ENCODE assay signal across 8 cellular contexts in the genomic region with DNA sequence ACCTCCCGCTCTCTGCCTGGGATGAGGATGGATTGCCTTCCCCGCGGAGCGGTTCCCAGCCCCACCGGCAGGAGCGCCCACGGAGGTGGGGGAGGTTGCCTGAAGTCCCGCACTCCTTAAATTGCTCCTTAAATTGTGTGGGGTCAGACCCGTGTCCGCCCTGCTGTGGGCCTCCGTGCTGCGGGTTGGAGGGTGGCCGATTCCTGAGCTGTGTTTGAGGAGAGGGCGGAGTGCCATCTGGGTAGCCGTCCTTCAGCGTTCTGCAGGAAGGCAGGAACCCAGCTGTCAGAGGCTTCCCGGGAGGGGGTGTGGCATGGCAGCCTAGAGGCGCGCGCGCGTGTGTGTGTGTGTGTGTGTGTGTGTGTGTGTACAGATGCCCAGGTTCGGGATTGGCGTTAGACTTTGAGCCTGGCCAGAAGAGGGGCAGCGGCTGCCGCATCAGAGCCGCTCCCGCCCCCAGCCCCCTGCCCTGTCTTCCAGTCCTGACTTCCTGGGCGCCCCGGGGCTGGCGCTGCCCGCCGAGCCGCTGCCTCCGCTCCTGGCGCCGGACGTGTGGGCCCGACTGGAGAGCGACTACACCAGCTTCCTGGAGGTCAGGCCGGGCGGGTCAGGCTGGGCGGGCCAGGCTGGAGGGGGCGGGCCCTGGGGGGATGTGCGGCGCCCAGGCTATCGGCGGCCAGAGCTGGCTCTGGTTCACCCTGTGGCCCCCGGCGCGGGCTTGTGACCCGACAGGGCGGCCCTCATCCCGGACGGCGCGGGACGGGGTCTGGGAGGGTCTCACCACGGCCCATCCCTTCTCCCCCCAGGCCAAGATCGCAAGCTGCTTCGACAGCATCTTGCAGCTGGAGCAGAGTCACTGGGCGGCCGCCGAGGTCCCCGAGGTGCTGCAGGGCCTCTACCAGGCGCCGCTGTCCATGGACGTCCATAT. TPM values are rescaled to one million over a fixed set of nuclear protein-coding genes. Genes with fewer than 3 reads are reported as not detected.
A peak's percentile ranks its signal among the peaks of the same experiment; 100 is the strongest.
DNase-seq lines count a peak whose midpoint lies in the region; ATAC-seq and TF ChIP-seq lines count a peak whose summit lies in the region.

No MANE protein-coding gene starts in this region.

- peak overlapping the region in 1 of 2 donors; percentile 5 for H3K4me3 ChIP-seq in cardiac fibroblast (replicated peaks in 1 of 2; ENCODE audit: low read depth in 2 of 2, low read length in 2 of 2)

- DNase-seq in NCI-H1417 (lab: John Stamatoyannopoulos, UW) (peak; percentile 68 to 80 (median 77)), NCI-H1417 treated with DMSO at 0.1 percent for 48 hours (lab: John Stamatoyannopoulos, UW) (no peak), NCI-H226 (peak; percentile 78), cardiac fibroblast (ENCODE audit: low read depth in 2 of 2) (peak; percentile 50 to 79), mucosa of gallbladder (ENCODE audit: low spot score) (peak; percentile 72)

- ATAC-seq in HG03521 (IDR thresholded peaks at IDR 0.05; ENCODE audit: unreplicated experiment) (no peak), HG02852 (IDR thresholded peaks at IDR 0.05; ENCODE audit: unreplicated experiment) (no peak), HG02588 (IDR thresholded peaks at IDR 0.05; ENCODE audit: unreplicated experiment) (no peak)

- peak; percentile 30 for TF ChIP-seq CTCF in cardiac fibroblast (IDR thresholded peaks at IDR 0.05; ENCODE audit: low read depth, low read length)

RNA-seq across cellular contexts. Expression of a gene that starts 9.2 kb away (rescaled TPM):
- total RNA-seq in mucosa of gallbladder: 22.9 TPM

RNA-seq across cellular contexts. Expression of a gene that starts 19.5 kb away (rescaled TPM):
- 133 TPM for total RNA-seq in mucosa of gallbladder

RNA-seq across cellular contexts. Expression of a gene that starts 19.7 kb away (rescaled TPM):
- 0.60 TPM for total RNA-seq in mucosa of gallbladder

RNA-seq across cellular contexts. Expression of a gene that starts 46.4 kb away (rescaled TPM):
- 165 TPM for total RNA-seq in mucosa of gallbladder
